In genomic region chr13:51714663-51715168, GRCh38 we compare ENCODE assay signal across 1 cellular context.
TF ChIP-seq lines count a peak whose summit lies in the region.

No MANE protein-coding gene starts in this region.

TF ChIP-seq in SK-N-SH, 30 proteins besides CTCF, POLR2A, EP300 and RAD21 (continued from another document):
- TF ChIP-seq, protein P1, sequence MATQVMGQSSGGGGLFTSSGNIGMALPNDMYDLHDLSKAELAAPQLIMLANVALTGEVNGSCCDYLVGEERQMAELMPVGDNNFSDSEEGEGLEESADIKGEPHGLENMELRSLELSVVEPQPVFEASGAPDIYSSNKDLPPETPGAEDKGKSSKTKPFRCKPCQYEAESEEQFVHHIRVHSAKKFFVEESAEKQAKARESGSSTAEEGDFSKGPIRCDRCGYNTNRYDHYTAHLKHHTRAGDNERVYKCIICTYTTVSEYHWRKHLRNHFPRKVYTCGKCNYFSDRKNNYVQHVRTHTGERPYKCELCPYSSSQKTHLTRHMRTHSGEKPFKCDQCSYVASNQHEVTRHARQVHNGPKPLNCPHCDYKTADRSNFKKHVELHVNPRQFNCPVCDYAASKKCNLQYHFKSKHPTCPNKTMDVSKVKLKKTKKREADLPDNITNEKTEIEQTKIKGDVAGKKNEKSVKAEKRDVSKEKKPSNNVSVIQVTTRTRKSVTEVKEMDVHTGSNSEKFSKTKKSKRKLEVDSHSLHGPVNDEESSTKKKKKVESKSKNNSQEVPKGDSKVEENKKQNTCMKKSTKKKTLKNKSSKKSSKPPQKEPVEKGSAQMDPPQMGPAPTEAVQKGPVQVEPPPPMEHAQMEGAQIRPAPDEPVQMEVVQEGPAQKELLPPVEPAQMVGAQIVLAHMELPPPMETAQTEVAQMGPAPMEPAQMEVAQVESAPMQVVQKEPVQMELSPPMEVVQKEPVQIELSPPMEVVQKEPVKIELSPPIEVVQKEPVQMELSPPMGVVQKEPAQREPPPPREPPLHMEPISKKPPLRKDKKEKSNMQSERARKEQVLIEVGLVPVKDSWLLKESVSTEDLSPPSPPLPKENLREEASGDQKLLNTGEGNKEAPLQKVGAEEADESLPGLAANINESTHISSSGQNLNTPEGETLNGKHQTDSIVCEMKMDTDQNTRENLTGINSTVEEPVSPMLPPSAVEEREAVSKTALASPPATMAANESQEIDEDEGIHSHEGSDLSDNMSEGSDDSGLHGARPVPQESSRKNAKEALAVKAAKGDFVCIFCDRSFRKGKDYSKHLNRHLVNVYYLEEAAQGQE (IDR thresholded peaks at IDR 0.05; ENCODE audit: low read depth, low read length), result no peak
- TF ChIP-seq GABPA (IDR thresholded peaks at IDR 0.05; ENCODE audit: low read depth) (no peak), MEF2A (IDR thresholded peaks at IDR 0.05; ENCODE audit: borderline replicate concordance, low read depth) (peak; percentile 58), TAF1 (IDR thresholded peaks at IDR 0.05; ENCODE audit: borderline replicate concordance, low read depth, low read length) (no peak)
